Comparison of ENCODE assay signal across 1 cellular context in genomic region chr2:180980185-180980942, GRCh38.
TF ChIP-seq lines count a peak whose summit lies in the region.

UBE2E3 (plus strand) TSS chr2:180980605; CDS start chr2:180982043, 1,438 bp downstream.

TF ChIP-seq in HepG2, 621 proteins besides CTCF, POLR2A, EP300 and RAD21 (continued from another document and continues in another):
- TF ChIP-seq, protein P1, sequence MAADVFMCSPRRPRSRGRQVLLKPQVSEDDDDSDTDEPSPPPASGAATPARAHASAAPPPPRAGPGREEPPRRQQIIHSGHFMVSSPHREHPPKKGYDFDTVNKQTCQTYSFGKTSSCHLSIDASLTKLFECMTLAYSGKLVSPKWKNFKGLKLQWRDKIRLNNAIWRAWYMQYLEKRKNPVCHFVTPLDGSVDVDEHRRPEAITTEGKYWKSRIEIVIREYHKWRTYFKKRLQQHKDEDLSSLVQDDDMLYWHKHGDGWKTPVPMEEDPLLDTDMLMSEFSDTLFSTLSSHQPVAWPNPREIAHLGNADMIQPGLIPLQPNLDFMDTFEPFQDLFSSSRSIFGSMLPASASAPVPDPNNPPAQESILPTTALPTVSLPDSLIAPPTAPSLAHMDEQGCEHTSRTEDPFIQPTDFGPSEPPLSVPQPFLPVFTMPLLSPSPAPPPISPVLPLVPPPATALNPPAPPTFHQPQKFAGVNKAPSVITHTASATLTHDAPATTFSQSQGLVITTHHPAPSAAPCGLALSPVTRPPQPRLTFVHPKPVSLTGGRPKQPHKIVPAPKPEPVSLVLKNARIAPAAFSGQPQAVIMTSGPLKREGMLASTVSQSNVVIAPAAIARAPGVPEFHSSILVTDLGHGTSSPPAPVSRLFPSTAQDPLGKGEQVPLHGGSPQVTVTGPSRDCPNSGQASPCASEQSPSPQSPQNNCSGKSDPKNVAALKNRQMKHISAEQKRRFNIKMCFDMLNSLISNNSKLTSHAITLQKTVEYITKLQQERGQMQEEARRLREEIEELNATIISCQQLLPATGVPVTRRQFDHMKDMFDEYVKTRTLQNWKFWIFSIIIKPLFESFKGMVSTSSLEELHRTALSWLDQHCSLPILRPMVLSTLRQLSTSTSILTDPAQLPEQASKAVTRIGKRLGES (CRISPR knock-in tag; IDR thresholded peaks at IDR 0.05; ENCODE audit: borderline replicate concordance), result no peak
- TF ChIP-seq MEIS1 (CRISPR knock-in tag; IDR thresholded peaks at IDR 0.05; ENCODE audit: borderline replicate concordance) (no peak; the same call in none of the 2 replicates), KDM3A (CRISPR knock-in tag; IDR thresholded peaks at IDR 0.05; ENCODE audit: low read depth) (peak; percentile 9; the same call in 1 of the 2 replicates), ZZZ3 (CRISPR knock-in tag; IDR thresholded peaks at IDR 0.05; ENCODE audit: borderline replicate concordance) (no peak), BCL6 (CRISPR knock-in tag; IDR thresholded peaks at IDR 0.05) (no peak), ZBTB38 (CRISPR knock-in tag; IDR thresholded peaks at IDR 0.05) (0 out of 2 replicates have a peak, but pooled peaks have one; percentile 43), KAT2B (IDR thresholded peaks at IDR 0.05; ENCODE audit: borderline replicate concordance, low read depth, low read length) (no peak), ZBTB42 (CRISPR knock-in tag; IDR thresholded peaks at IDR 0.05) (no peak), FOXJ3 (CRISPR knock-in tag; IDR thresholded peaks at IDR 0.05; ENCODE audit: borderline replicate concordance) (no peak), TFAP4 (IDR thresholded peaks at IDR 0.05; ENCODE audit: borderline replicate concordance, low read depth) (peak; percentile 2; the same call in 1 of the 2 replicates), ZNF564 (CRISPR knock-in tag; IDR thresholded peaks at IDR 0.05) (peak; percentile 24; the same call in 1 of the 2 replicates), HOXA7 (CRISPR knock-in tag; IDR thresholded peaks at IDR 0.05) (no peak), TEAD3 (CRISPR knock-in tag; optimal IDR thresholded peaks at IDR 0.05; ENCODE audit: borderline replicate concordance) (peak; percentile 33), ZNF232 (CRISPR knock-in tag; IDR thresholded peaks at IDR 0.05; ENCODE audit: borderline replicate concordance) (no peak), MYC (CRISPR knock-in tag; IDR thresholded peaks at IDR 0.05; ENCODE audit: borderline replicate concordance) (peak; percentile 34; the same call in 1 of the 2 replicates), TFE3 (CRISPR knock-in tag; IDR thresholded peaks at IDR 0.05) (no peak), ZNF616 (CRISPR knock-in tag; IDR thresholded peaks at IDR 0.05; ENCODE audit: low read depth) (no peak), PRPF4 (IDR thresholded peaks at IDR 0.05; ENCODE audit: low read depth, low read length, poor library complexity, severe bottlenecking) (no peak), ZSCAN30 (CRISPR knock-in tag; IDR thresholded peaks at IDR 0.05) (no peak), RAD51 (IDR thresholded peaks at IDR 0.05; ENCODE audit: borderline replicate concordance) (no peak), ZNF468 (CRISPR knock-in tag; IDR thresholded peaks at IDR 0.05) (no peak), RFX5 (IDR thresholded peaks at IDR 0.05; ENCODE audit: low read depth, low read length) (no peak), HDAC1 (CRISPR knock-in tag; IDR thresholded peaks at IDR 0.05) (no peak; the same call in 1 of the 2 replicates), GTF2F1 (IDR thresholded peaks at IDR 0.05; ENCODE audit: low read length) (no peak), ZNF10 (CRISPR knock-in tag; IDR thresholded peaks at IDR 0.05; ENCODE audit: borderline replicate concordance, low read depth) (no peak), AFF4 (CRISPR knock-in tag; IDR thresholded peaks at IDR 0.05) (no peak), PITX1 (CRISPR knock-in tag; IDR thresholded peaks at IDR 0.05) (no peak), SRSF4 (IDR thresholded peaks at IDR 0.05; ENCODE audit: low read depth, low read length, poor library complexity, severe bottlenecking) (no peak), CBFB (CRISPR knock-in tag; IDR thresholded peaks at IDR 0.05) (0 out of 2 replicates have a peak, but pooled peaks have one; percentile 30), FOXK1 (CRISPR knock-in tag; IDR thresholded peaks at IDR 0.05; ENCODE audit: borderline replicate concordance, low read depth) (no peak)
- TF ChIP-seq, protein P2, sequence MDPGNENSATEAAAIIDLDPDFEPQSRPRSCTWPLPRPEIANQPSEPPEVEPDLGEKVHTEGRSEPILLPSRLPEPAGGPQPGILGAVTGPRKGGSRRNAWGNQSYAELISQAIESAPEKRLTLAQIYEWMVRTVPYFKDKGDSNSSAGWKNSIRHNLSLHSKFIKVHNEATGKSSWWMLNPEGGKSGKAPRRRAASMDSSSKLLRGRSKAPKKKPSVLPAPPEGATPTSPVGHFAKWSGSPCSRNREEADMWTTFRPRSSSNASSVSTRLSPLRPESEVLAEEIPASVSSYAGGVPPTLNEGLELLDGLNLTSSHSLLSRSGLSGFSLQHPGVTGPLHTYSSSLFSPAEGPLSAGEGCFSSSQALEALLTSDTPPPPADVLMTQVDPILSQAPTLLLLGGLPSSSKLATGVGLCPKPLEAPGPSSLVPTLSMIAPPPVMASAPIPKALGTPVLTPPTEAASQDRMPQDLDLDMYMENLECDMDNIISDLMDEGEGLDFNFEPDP (CRISPR knock-in tag; conservative IDR thresholded peaks at IDR 0.05), result no peak
- TF ChIP-seq, protein P3, sequence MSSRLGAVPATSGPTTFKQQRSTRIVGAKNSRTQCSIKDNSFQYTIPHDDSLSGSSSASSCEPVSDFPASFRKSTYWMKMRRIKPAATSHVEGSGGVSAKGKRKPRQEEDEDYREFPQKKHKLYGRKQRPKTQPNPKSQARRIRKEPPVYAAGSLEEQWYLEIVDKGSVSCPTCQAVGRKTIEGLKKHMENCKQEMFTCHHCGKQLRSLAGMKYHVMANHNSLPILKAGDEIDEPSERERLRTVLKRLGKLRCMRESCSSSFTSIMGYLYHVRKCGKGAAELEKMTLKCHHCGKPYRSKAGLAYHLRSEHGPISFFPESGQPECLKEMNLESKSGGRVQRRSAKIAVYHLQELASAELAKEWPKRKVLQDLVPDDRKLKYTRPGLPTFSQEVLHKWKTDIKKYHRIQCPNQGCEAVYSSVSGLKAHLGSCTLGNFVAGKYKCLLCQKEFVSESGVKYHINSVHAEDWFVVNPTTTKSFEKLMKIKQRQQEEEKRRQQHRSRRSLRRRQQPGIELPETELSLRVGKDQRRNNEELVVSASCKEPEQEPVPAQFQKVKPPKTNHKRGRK (CRISPR knock-in tag; IDR thresholded peaks at IDR 0.05), result no peak
- TF ChIP-seq, protein P4, sequence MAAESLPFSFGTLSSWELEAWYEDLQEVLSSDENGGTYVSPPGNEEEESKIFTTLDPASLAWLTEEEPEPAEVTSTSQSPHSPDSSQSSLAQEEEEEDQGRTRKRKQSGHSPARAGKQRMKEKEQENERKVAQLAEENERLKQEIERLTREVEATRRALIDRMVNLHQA (CRISPR knock-in tag; IDR thresholded peaks at IDR 0.05), result no peak
- TF ChIP-seq, protein P5, sequence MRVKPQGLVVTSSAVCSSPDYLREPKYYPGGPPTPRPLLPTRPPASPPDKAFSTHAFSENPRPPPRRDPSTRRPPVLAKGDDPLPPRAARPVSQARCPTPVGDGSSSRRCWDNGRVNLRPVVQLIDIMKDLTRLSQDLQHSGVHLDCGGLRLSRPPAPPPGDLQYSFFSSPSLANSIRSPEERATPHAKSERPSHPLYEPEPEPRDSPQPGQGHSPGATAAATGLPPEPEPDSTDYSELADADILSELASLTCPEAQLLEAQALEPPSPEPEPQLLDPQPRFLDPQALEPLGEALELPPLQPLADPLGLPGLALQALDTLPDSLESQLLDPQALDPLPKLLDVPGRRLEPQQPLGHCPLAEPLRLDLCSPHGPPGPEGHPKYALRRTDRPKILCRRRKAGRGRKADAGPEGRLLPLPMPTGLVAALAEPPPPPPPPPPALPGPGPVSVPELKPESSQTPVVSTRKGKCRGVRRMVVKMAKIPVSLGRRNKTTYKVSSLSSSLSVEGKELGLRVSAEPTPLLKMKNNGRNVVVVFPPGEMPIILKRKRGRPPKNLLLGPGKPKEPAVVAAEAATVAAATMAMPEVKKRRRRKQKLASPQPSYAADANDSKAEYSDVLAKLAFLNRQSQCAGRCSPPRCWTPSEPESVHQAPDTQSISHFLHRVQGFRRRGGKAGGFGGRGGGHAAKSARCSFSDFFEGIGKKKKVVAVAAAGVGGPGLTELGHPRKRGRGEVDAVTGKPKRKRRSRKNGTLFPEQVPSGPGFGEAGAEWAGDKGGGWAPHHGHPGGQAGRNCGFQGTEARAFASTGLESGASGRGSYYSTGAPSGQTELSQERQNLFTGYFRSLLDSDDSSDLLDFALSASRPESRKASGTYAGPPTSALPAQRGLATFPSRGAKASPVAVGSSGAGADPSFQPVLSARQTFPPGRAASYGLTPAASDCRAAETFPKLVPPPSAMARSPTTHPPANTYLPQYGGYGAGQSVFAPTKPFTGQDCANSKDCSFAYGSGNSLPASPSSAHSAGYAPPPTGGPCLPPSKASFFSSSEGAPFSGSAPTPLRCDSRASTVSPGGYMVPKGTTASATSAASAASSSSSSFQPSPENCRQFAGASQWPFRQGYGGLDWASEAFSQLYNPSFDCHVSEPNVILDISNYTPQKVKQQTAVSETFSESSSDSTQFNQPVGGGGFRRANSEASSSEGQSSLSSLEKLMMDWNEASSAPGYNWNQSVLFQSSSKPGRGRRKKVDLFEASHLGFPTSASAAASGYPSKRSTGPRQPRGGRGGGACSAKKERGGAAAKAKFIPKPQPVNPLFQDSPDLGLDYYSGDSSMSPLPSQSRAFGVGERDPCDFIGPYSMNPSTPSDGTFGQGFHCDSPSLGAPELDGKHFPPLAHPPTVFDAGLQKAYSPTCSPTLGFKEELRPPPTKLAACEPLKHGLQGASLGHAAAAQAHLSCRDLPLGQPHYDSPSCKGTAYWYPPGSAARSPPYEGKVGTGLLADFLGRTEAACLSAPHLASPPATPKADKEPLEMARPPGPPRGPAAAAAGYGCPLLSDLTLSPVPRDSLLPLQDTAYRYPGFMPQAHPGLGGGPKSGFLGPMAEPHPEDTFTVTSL (CRISPR knock-in tag; IDR thresholded peaks at IDR 0.05; ENCODE audit: borderline replicate concordance), result no peak
- TF ChIP-seq, protein P6, sequence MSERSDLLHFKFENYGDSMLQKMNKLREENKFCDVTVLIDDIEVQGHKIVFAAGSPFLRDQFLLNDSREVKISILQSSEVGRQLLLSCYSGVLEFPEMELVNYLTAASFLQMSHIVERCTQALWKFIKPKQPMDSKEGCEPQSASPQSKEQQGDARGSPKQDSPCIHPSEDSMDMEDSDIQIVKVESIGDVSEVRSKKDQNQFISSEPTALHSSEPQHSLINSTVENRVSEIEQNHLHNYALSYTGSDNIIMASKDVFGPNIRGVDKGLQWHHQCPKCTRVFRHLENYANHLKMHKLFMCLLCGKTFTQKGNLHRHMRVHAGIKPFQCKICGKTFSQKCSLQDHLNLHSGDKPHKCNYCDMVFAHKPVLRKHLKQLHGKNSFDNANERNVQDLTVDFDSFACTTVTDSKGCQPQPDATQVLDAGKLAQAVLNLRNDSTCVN (CRISPR knock-in tag; IDR thresholded peaks at IDR 0.05; ENCODE audit: borderline replicate concordance), result no peak
- TF ChIP-seq, protein P7, sequence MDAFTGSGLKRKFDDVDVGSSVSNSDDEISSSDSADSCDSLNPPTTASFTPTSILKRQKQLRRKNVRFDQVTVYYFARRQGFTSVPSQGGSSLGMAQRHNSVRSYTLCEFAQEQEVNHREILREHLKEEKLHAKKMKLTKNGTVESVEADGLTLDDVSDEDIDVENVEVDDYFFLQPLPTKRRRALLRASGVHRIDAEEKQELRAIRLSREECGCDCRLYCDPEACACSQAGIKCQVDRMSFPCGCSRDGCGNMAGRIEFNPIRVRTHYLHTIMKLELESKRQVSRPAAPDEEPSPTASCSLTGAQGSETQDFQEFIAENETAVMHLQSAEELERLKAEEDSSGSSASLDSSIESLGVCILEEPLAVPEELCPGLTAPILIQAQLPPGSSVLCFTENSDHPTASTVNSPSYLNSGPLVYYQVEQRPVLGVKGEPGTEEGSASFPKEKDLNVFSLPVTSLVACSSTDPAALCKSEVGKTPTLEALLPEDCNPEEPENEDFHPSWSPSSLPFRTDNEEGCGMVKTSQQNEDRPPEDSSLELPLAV (CRISPR knock-in tag; conservative IDR thresholded peaks at IDR 0.05; ENCODE audit: low read depth), result peak; percentile 63; the same call in 1 of the 2 replicates
